ENCODE assay signal across 8 cellular contexts in the genomic region with DNA sequence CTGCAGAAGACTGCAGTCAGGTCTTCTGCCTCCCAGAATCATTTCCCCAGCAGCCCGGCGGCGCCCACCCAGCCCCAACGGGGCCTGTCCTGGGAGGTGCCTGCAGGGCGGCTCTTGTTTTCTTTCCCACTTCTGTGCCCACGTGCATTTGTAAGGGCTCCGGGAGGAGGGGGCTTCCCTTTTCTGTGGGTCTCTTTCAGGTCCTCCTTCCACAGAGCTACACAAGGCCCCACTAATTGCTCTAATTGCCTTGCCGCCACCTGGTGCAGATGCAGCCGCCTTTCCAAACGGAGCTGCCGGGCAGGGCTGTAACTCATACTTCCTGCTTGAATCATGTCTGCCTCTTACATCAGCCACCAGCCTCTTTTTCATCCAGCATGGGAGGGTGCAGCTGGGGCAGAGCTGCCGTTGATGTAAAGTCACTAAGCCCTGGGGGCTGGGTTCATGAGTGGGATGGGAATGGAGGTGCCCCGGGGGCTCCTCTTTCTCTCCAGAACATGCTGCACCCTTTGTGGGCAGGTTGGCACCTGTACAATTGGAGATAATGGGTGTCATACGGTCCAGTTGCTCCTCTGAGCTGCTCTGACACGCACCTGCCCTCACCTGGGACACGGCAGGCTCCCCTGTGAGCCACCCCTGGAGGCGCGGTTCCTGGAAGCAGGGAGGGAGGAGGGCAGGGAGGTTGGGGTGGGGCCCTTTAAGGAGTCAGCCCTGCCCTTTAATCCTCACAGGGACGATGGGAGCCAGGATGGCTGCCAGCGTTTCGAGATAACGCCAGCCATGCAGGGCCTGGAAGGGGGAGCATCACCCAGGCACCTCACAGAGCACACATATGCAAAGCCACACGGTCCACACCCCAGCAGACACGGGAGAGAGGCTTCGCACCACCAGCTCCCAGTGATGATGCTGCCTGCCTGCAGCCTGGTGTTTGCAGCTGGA. TPM values are rescaled to one million over a fixed set of nuclear protein-coding genes. Genes with fewer than 3 reads are reported as not detected.
DNase-seq lines count a peak whose midpoint lies in the region; ATAC-seq, FAIRE-seq and TF ChIP-seq lines count a peak whose summit lies in the region.

No MANE protein-coding gene starts in this region.

- no peak for TF ChIP-seq CTCF in AG04449 (IDR thresholded peaks at IDR 0.05; ENCODE audit: insufficient read depth, low read length, missing control alignments)
- TF ChIP-seq CTCF in endothelial cell of umbilical vein (IDR thresholded peaks at IDR 0.05; ENCODE audit: extremely low read depth in 1 of 2, insufficient read depth in 1 of 2, low read depth in 1 of 2, low read length in 2 of 2): no peak

- H3K36me3 ChIP-seq in endothelial cell of umbilical vein (ENCODE audit: control insufficient read depth in 2 of 2, extremely low read depth in 1 of 2, insufficient read depth in 2 of 2, low read length in 2 of 2): no peaks in the 10 kb centered on the region
- no peaks in the 10 kb centered on the region for H3K36me3 ChIP-seq in naive thymus-derived CD4-positive, alpha-beta T cell (ENCODE audit: control insufficient read depth in 2 of 3, insufficient read depth in 3 of 3, low read length in 3 of 3)
- no peaks in the 10 kb centered on the region for H3K36me3 ChIP-seq in thymus (ENCODE audit: control insufficient read depth, insufficient read depth)

- H3K4me3 Mint-ChIP-seq in activated CD4-positive, alpha-beta memory T cell treated with anti-CD3 and anti-CD28 coated beads for 36 hours: peak overlapping the region; percentile 79
- peak overlapping the region; percentile 87 to 97 (median 89) for H3K4me3 Mint-ChIP-seq in naive thymus-derived CD4-positive, alpha-beta T cell

- H3K4me1 ChIP-seq in endothelial cell of umbilical vein (ENCODE audit: control insufficient read depth, extremely low read depth, insufficient read depth, low read length) (peaks cover 6% of the 10 kb centered on the region), thymus (ENCODE audit: control insufficient read depth, insufficient read depth, low read length) (peaks cover 44% of the 10 kb centered on the region)
- peaks cover 0 to 15% of the 10 kb centered on the region in 2 donors for H3K4me1 ChIP-seq in naive thymus-derived CD4-positive, alpha-beta T cell (ENCODE audit: control insufficient read depth in 2 of 2, insufficient read depth in 2 of 2, low read length in 2 of 2)

- no peaks in the 10 kb centered on the region for H3K27me3 ChIP-seq in endothelial cell of umbilical vein (ENCODE audit: control insufficient read depth in 2 of 2, insufficient read depth in 2 of 2, low read length in 2 of 2)
- no peaks in the 10 kb centered on the region for H3K27me3 ChIP-seq in naive thymus-derived CD4-positive, alpha-beta T cell (ENCODE audit: control insufficient read depth in 2 of 2, insufficient read depth in 2 of 2, low read length in 2 of 2)
- H3K27me3 ChIP-seq in thymus (ENCODE audit: control insufficient read depth, insufficient read depth): no peaks in the 10 kb centered on the region

- H3K4me2 ChIP-seq in endothelial cell of umbilical vein (ENCODE audit: insufficient read depth, low read length): no peak overlapping the region

- peak overlapping the region; percentile 41 for H2AFZ ChIP-seq in endothelial cell of umbilical vein (ENCODE audit: low read depth, low read length)

- peak; percentile 95 for FAIRE-seq in endothelial cell of umbilical vein (lab: Jason Lieb, UNC)

- TF ChIP-seq POLR2A in endothelial cell of umbilical vein (IDR thresholded peaks at IDR 0.05; ENCODE audit: low read depth, low read length): no peak

- H4K20me1 ChIP-seq in endothelial cell of umbilical vein (replicated peaks; ENCODE audit: control insufficient read depth, extremely low read depth, insufficient read depth, low read length): no peaks in the 10 kb centered on the region

- peak overlapping the region; percentile 81 for H3K27ac Mint-ChIP-seq in activated CD4-positive, alpha-beta memory T cell treated with anti-CD3 and anti-CD28 coated beads for 36 hours
- H3K27ac Mint-ChIP-seq in naive thymus-derived CD4-positive, alpha-beta T cell: peak overlapping the region; percentile 89 to 98 (median 96)

- no TSS peak for BruUV-seq in endothelial cell of umbilical vein (replicated peaks; lab: Mats Ljungman, UMichigan)

- H3K9me3 Mint-ChIP-seq in activated CD4-positive, alpha-beta memory T cell treated with anti-CD3 and anti-CD28 coated beads for 36 hours: no peaks in the 10 kb centered on the region
- no peaks in the 10 kb centered on the region for H3K9me3 Mint-ChIP-seq in naive thymus-derived CD4-positive, alpha-beta T cell

- H3K9me1 ChIP-seq in endothelial cell of umbilical vein (replicated peaks; ENCODE audit: control insufficient read depth, extremely low read depth, insufficient read depth, low read length): no peaks in the 10 kb centered on the region

- POLR2A ChIA-PET in AG04449 (lab: Yijun Ruan, JAX) (interaction anchor here (0.7 to 1.9 kb wide), 9 partner anchors 13 to 62 kb away, joined by 3 to 10 read pairs (median 4); a partner anchor contains a TSS), endothelial cell of umbilical vein (lab: Charles Lee) (interaction anchor here (0.5 to 1.2 kb wide), 5 partner anchors 27 to 1586 kb away, joined by 3 to 7 read pairs (median 4); a partner anchor contains a TSS)
- POLR2A ChIA-PET in activated CD4-positive, alpha-beta memory T cell treated with anti-CD3 and anti-CD28 coated beads for 36 hours (lab: Charles Lee): interaction anchor here (1.1 to 2.0 kb wide), 4 partner anchors 27 to 61 kb away, joined by 3 to 22 read pairs (median 4); no protein-coding TSS in a partner anchor
- POLR2A ChIA-PET in naive thymus-derived CD4-positive, alpha-beta T cell (lab: Charles Lee): interaction anchor here (0.7 to 2.2 kb wide), 8 partner anchors 9 to 144 kb away, joined by 3 to 15 read pairs (median 3); a partner anchor contains a TSS

- peak; percentile 84 for ATAC-seq in naive thymus-derived CD4-positive, alpha-beta T cell

- no peak overlapping the region for H3K27ac ChIP-seq in endothelial cell of umbilical vein (ENCODE audit: insufficient read depth, low read depth, low read length)
- peak overlapping the region; percentile 68 for H3K27ac ChIP-seq in naive thymus-derived CD4-positive, alpha-beta T cell (ENCODE audit: low read depth, low read length)
- H3K27ac ChIP-seq in thymus (ENCODE audit: low read depth): peak overlapping the region; percentile 85

- 23% methylated on average over 25 of the region's 25 CpGs for WGBS in thymus

- H3K36me3 Mint-ChIP-seq in activated CD4-positive, alpha-beta memory T cell treated with anti-CD3 and anti-CD28 coated beads for 36 hours: peaks cover 2% of the 10 kb centered on the region
- H3K36me3 Mint-ChIP-seq in naive thymus-derived CD4-positive, alpha-beta T cell: peaks cover 0 to 3% (median 0%) of the 10 kb centered on the region in 5 donors

- H3K4me1 Mint-ChIP-seq in activated CD4-positive, alpha-beta memory T cell treated with anti-CD3 and anti-CD28 coated beads for 36 hours (ENCODE audit: low read depth): peaks cover 23% of the 10 kb centered on the region
- peaks cover 11 to 38% (median 14%) of the 10 kb centered on the region in 7 donors for H3K4me1 Mint-ChIP-seq in naive thymus-derived CD4-positive, alpha-beta T cell

- peak overlapping the region; percentile 52 for H3K4me3 ChIP-seq in AG04449 (ENCODE audit: low read depth, low read length)
- H3K4me3 ChIP-seq in endothelial cell of umbilical vein (replicated peaks in 1 of 3; ENCODE audit: insufficient read depth in 1 of 3, low read depth in 1 of 3, low read length in 3 of 3): no peak overlapping the region
- H3K4me3 ChIP-seq in naive thymus-derived CD4-positive, alpha-beta T cell (ENCODE audit: low read length): peak overlapping the region; percentile 57
- H3K4me3 ChIP-seq in thymus (ENCODE audit: low read length): peak overlapping the region; percentile 33

- H3K9me3 ChIP-seq in endothelial cell of umbilical vein (replicated peaks; ENCODE audit: control insufficient read depth, insufficient read depth, low read length) (no peaks in the 10 kb centered on the region), thymus (ENCODE audit: control insufficient read depth) (peaks cover 1% of the 10 kb centered on the region)
- no peaks in the 10 kb centered on the region for H3K9me3 ChIP-seq in naive thymus-derived CD4-positive, alpha-beta T cell (ENCODE audit: control insufficient read depth in 2 of 3, low read length in 3 of 3)

- no peak overlapping the region for H3K9ac ChIP-seq in endothelial cell of umbilical vein (replicated peaks; ENCODE audit: extremely low read depth, insufficient read depth, low read length)

- dilution Hi-C loops in endothelial cell of umbilical vein (cut with MboI; ENCODE audit: extremely low pct_ligation_motif_present, low sequenced_read_pairs): no loop called here

- DNase-seq in AG04449 (ENCODE audit: low read depth, low spot score): peak; percentile 63
- peak; percentile 12 for DNase-seq in GOT3 (lab: John Stamatoyannopoulos, UW)
- peak; percentile 85 for DNase-seq in NCI-H526 (lab: John Stamatoyannopoulos, UW)
- peak; percentile 76 for DNase-seq in activated CD4-positive, alpha-beta memory T cell treated with anti-CD3 and anti-CD28 coated beads for 36 hours
- peak; percentile 66 for DNase-seq in endothelial cell of umbilical vein (ENCODE audit: low read depth, low spot score)
- DNase-seq in naive thymus-derived CD4-positive, alpha-beta T cell: peak in 8 of 9 donors; percentile 39 to 64 (median 58)
- no peak for DNase-seq in HuH-7.5 (ENCODE audit: low spot score)

- H3K27me3 Mint-ChIP-seq in activated CD4-positive, alpha-beta memory T cell treated with anti-CD3 and anti-CD28 coated beads for 36 hours: no peaks in the 10 kb centered on the region
- peaks cover 0 to 5% (median 0%) of the 10 kb centered on the region in 5 donors for H3K27me3 Mint-ChIP-seq in naive thymus-derived CD4-positive, alpha-beta T cell

- CTCF ChIA-PET in AG04449 (lab: Yijun Ruan, JAX) (interaction anchor here (0.8 to 3.2 kb wide), 16 partner anchors 9 to 65 kb away, joined by 3 to 28 read pairs (median 4); no protein-coding TSS in a partner anchor), endothelial cell of umbilical vein (lab: Charles Lee) (interaction anchor here (0.6 to 3.5 kb wide), 16 partner anchors 9 to 65 kb away, joined by 3 to 32 read pairs (median 5); no protein-coding TSS in a partner anchor)
- CTCF ChIA-PET in activated CD4-positive, alpha-beta memory T cell treated with anti-CD3 and anti-CD28 coated beads for 36 hours (lab: Charles Lee): interaction anchor here (0.8 to 3.8 kb wide), 4 partner anchors 15 to 43 kb away, joined by 3 to 20 read pairs (median 8); no protein-coding TSS in a partner anchor
- CTCF ChIA-PET in naive thymus-derived CD4-positive, alpha-beta T cell (lab: Charles Lee): interaction anchor here (1.3 to 2.6 kb wide), 6 partner anchors 18 to 64 kb away, joined by 3 to 13 read pairs (median 5); no protein-coding TSS in a partner anchor

- H3K79me2 ChIP-seq in endothelial cell of umbilical vein (ENCODE audit: control insufficient read depth, insufficient read depth, low read length): no peaks in the 10 kb centered on the region

- intact Hi-C loops in activated CD4-positive, alpha-beta memory T cell treated with anti-CD3 and anti-CD28 coated beads for 36 hours (cut with micrococcal nuclease): loop anchor here (1.0 kb wide), 1 partner anchor 28 kb away; no protein-coding TSS in a partner anchor
- intact Hi-C loops in endothelial cell of umbilical vein (cut with micrococcal nuclease): loop anchor here (2.0 kb wide), 1 partner anchor 28 kb away; no protein-coding TSS in a partner anchor
- intact Hi-C loops in naive thymus-derived CD4-positive, alpha-beta T cell (cut with micrococcal nuclease): loop anchor here (1.0 to 5.0 kb wide), 3 partner anchors 28 to 62 kb away; a partner anchor contains a TSS

RNA-seq across cellular contexts. Expression of a gene that starts 41.1 kb away (rescaled TPM):
- 10 to 100 TPM; 65.9 to 70.2 TPM for total RNA-seq in activated CD4-positive, alpha-beta memory T cell treated with anti-CD3 and anti-CD28 coated beads for 36 hours
- 46.2 and 46.7 TPM in 2 replicates for total RNA-seq in endothelial cell of umbilical vein
- polyA plus RNA-seq in endothelial cell of umbilical vein (24.7 and 25.9 TPM in 2 replicates), thymus (58.3 TPM)
- 21.3 and 24.8 TPM in 2 replicates for polyA plus RNA-seq in endothelial cell of umbilical vein (2011; cell fraction: cytosol; rRNA removed)
- polyA plus RNA-seq in endothelial cell of umbilical vein (2011; cell fraction: nucleus; rRNA removed): 107 and 108 TPM in 2 replicates
- polyA plus RNA-seq in endothelial cell of umbilical vein (2012): 27.8 and 31.8 TPM in 2 replicates
- polyA minus RNA-seq in endothelial cell of umbilical vein: 26.7 and 37.8 TPM in 2 replicates
- 21.0 TPM for polyA minus RNA-seq in endothelial cell of umbilical vein (2011; cell fraction: cytosol; rRNA and poly(A)+ RNA removed)
- polyA minus RNA-seq in endothelial cell of umbilical vein (2011; cell fraction: nucleus; rRNA and poly(A)+ RNA removed): 46.8 and 65.8 TPM in 2 replicates
- 100 to 1,000 TPM in 2 of 5 experiments, 10 to 100 TPM in 3; 82.9 to 110 (median 85.3) TPM for total RNA-seq in naive thymus-derived CD4-positive, alpha-beta T cell
- 10 to 100 TPM; 20.0 to 29.6 TPM for polyA plus RNA-seq in naive thymus-derived CD4-positive, alpha-beta T cell

Comparison
In these comparisons a context has a peak if more than half of its experiments do, and no peak if none do; other contexts are left out.
1. H3K4me3 ChIP-seq: peak in AG04449 (single experiment), naive thymus-derived CD4-positive, alpha-beta T cell (single experiment) and thymus (single experiment); none in endothelial cell of umbilical vein (0 of 3).